Comparison of ENCODE assay signal across 7 cellular contexts in the genomic region with DNA sequence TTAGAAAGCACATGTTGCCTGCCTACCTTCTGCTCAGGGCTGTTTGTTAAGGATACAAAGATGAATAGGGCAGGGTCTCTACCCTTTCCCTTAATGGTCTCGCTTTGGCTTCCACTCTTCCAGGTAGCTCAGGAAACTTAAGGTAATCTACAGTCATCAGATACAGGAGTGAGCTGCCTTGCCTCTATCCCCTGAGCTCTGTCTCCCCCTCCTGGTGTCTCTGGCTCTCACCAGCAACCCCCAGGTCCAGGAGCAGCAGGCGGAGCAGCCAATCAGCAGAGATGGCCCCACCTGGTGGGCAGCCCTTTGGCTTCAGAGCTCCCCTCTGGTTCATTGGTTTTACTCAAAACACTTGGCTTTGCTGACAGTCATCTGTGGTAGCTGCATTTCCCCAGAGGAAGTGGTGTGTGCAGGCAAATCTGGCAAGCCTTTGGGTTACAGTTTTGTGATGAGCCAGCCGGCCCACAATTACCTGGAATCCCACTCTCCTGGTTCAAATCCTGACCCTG. TPM values are rescaled to one million over a fixed set of nuclear protein-coding genes. Genes with fewer than 3 reads are reported as not detected.
DNase-seq lines count a peak whose midpoint lies in the region; ATAC-seq and TF ChIP-seq lines count a peak whose summit lies in the region.

No MANE protein-coding gene starts in this region.

- TF ChIP-seq CTCF in gastrocnemius medialis (IDR thresholded peaks at IDR 0.05 in 4 of 5, conservative IDR thresholded peaks at IDR 0.05 in 1 of 5): peak; percentile 87 to 93 (median 90)

- no peaks in the 10 kb centered on the region for H3K36me3 ChIP-seq in gastrocnemius medialis

- no peak overlapping the region for H3K4me3 Mint-ChIP-seq in T-helper 17 cell

- H3K36me3 Mint-ChIP-seq in T-helper 17 cell (ENCODE audit: low read depth): no peaks in the 10 kb centered on the region

- 14% methylated on average over 3 of the region's 3 CpGs for WGBS in right cardiac atrium

- no peak overlapping the region for H3K27ac ChIP-seq in right cardiac atrium (ENCODE audit: low read length)
- H3K27ac ChIP-seq in gastrocnemius medialis: peak overlapping the region; percentile 80 to 87 (median 84)

- no peaks in the 10 kb centered on the region for H3K27me3 Mint-ChIP-seq in T-helper 17 cell

- in situ Hi-C loops in gastrocnemius medialis (cut with MboI; ENCODE audit: low sequenced_read_pairs in 4 of 4): loop anchor here in 3 of 4 donors (5.0 to 10.0 kb wide), 3 partner anchors 94 to 161 kb away; partner anchors contain the start of gene XIRP1 (in 3 of the 3)

- ATAC-seq in GM18502 (IDR thresholded peaks at IDR 0.05; ENCODE audit: poor library complexity, unreplicated experiment): peak; percentile 98
- ATAC-seq in HG02870 (IDR thresholded peaks at IDR 0.05; ENCODE audit: unreplicated experiment): peak; percentile 97
- ATAC-seq in T-helper 17 cell: peak; percentile 97
- peak; percentile 92 to 93 for ATAC-seq in right cardiac atrium
- peak; percentile 83 for ATAC-seq in gastrocnemius medialis

- intact Hi-C loops in right cardiac atrium (cut with DNase I) (loop anchor here (2.0 to 5.0 kb wide), 5 partner anchors 81 to 162 kb away; partner anchors contain the start of gene XIRP1 (in 1 of the 4)), gastrocnemius medialis (cut with DNase I; ENCODE audit: low total_unique reads) (loop anchor here (1.0 to 2.0 kb wide), 5 partner anchors 80 to 238 kb away; partner anchors contain the start of gene SCN11A)

- no peaks in the 10 kb centered on the region for H3K9me3 ChIP-seq in T-helper 17 cell (ENCODE audit: control insufficient read depth, low read length, poor library complexity, severe bottlenecking)
- no peaks in the 10 kb centered on the region for H3K9me3 ChIP-seq in right cardiac atrium (ENCODE audit: control insufficient read depth, low read length)
- no peaks in the 10 kb centered on the region for H3K9me3 ChIP-seq in gastrocnemius medialis

- DNase-seq in NCI-H146 treated with DMSO at 0.1 percent for 48 hours (lab: John Stamatoyannopoulos, UW; ENCODE audit: unreplicated experiment) (peak; percentile 24), T-helper 17 cell (peak; percentile 49 to 72 (median 65)), amniotic epithelial cell (ENCODE audit: low read depth) (peak; percentile 62), right cardiac atrium (peak; percentile 68 to 87 (median 84)), gastrocnemius medialis (peak; percentile 74 to 83)

- peak overlapping the region; percentile 82 for H3K27ac Mint-ChIP-seq in T-helper 17 cell

- peaks cover 14% of the 10 kb centered on the region for H3K4me1 Mint-ChIP-seq in T-helper 17 cell

- TF ChIP-seq POLR2A in gastrocnemius medialis (IDR thresholded peaks at IDR 0.05): no peak

- no peaks in the 10 kb centered on the region for H3K4me1 ChIP-seq in right cardiac atrium (ENCODE audit: control insufficient read depth, insufficient read depth, low read length)
- H3K4me1 ChIP-seq in gastrocnemius medialis: peaks cover 21 to 25% of the 10 kb centered on the region in 2 donors

- H3K27me3 ChIP-seq in right cardiac atrium (ENCODE audit: control insufficient read depth, insufficient read depth): no peaks in the 10 kb centered on the region
- no peaks in the 10 kb centered on the region for H3K27me3 ChIP-seq in gastrocnemius medialis

- H3K4me3 ChIP-seq in right cardiac atrium (ENCODE audit: low read length) (no peak overlapping the region), gastrocnemius medialis (no peak overlapping the region)

RNA-seq across cellular contexts. Expression of gene CX3CR1, which starts 8.5 kb away (rescaled TPM):
- 1 to 10 TPM in 1 of 2 donors, under 1 TPM in 1; 0.65 to 3.1 TPM for total RNA-seq in T-helper 17 cell
- 1 to 10 TPM in 1 of 4 donors, under 1 TPM in 3; 0.19 to 1.0 (median 0.85) TPM for total RNA-seq in right cardiac atrium
- polyA plus RNA-seq in right cardiac atrium: 0.20 TPM
- total RNA-seq in gastrocnemius medialis: under 1 TPM; 0.25 to 0.49 (median 0.35) TPM

RNA-seq across cellular contexts. Expression of gene CCR8, which starts 41.2 kb away (rescaled TPM):
- total RNA-seq in T-helper 17 cell (1 to 10 TPM; 2.5 to 9.0 TPM), right cardiac atrium (not detected), gastrocnemius medialis (not detected)
- polyA plus RNA-seq in right cardiac atrium: not detected

Comparison
In these comparisons a context has a peak if more than half of its experiments do, and no peak if none do; other contexts are left out.
1. DNase-seq: peak in every context shown above with its lines; median percentile 84 in right cardiac atrium; 78 in gastrocnemius medialis; 65 in T-helper 17 cell; 62 in amniotic epithelial cell; 24 in NCI-H146 treated with DMSO at 0.1 percent for 48 hours.